ENCODE assay signal across 1 cellular context in genomic region chr17:63600569-63601438, GRCh38.
TF ChIP-seq lines count a peak whose summit lies in the region.

TSS of gene TACO1 (plus strand) at chr17:63600895. CDS start at chr17:63601084, 189 bp downstream.

TF ChIP-seq in K562, 482 proteins besides CTCF, POLR2A, EP300 and RAD21 (continued from another document and continues in another):
- TF ChIP-seq ZNF511 (CRISPR knock-in tag; IDR thresholded peaks at IDR 0.05) (peak; percentile 62), ZBTB43 (CRISPR knock-in tag; IDR thresholded peaks at IDR 0.05) (no peak), VEZF1 (CRISPR knock-in tag; IDR thresholded peaks at IDR 0.05) (peak; percentile 49; the same call in 1 of the 2 replicates), RNF2 (IDR thresholded peaks at IDR 0.05) (peak; percentile 80; the same call in 1 of the 2 replicates), YY1 (IDR thresholded peaks at IDR 0.05; ENCODE audit: borderline replicate concordance in 1 of 3, control insufficient read depth in 1 of 3, extremely low read depth in 1 of 3, insufficient read depth in 3 of 3, insufficient read length in 1 of 3, insufficient replicate concordance in 2 of 3, low read depth in 1 of 3, low read length in 2 of 3) (peak in 2 of 3 experiments; percentile 66 to 83), CCNT2 (IDR thresholded peaks at IDR 0.05; ENCODE audit: borderline replicate concordance, extremely low read depth, insufficient read length, low read depth, low read length) (peak; percentile 5), BDP1 (IDR thresholded peaks at IDR 0.05; ENCODE audit: insufficient read depth, insufficient read length) (no peak), TEAD2 (tag; IDR thresholded peaks at IDR 0.05) (no peak), CREBBP (IDR thresholded peaks at IDR 0.05; ENCODE audit: low read depth, low read length) (no peak), PHB (CRISPR knock-in tag; IDR thresholded peaks at IDR 0.05) (no peak), GABPB2 (CRISPR knock-in tag; conservative IDR thresholded peaks at IDR 0.05) (no peak), MYBL2 (IDR thresholded peaks at IDR 0.05; ENCODE audit: low read depth) (no peak), MYBL2 (CRISPR knock-in tag; IDR thresholded peaks at IDR 0.05; ENCODE audit: borderline replicate concordance) (no peak), FOXK2 (conservative IDR thresholded peaks at IDR 0.05 in 1 of 2, IDR thresholded peaks at IDR 0.05 in 1 of 2; ENCODE audit: low read depth in 2 of 2) (peak; percentile 61 to 85), HNRNPLL (IDR thresholded peaks at IDR 0.05; ENCODE audit: low read depth, low read length, poor library complexity, severe bottlenecking) (peak; percentile 89), BRF1 (IDR thresholded peaks at IDR 0.05; ENCODE audit: borderline replicate concordance, extremely low read depth, insufficient read length) (no peak), STAG1 (CRISPR knock-in tag; IDR thresholded peaks at IDR 0.05; ENCODE audit: borderline replicate concordance) (no peak), ZNF23 (CRISPR knock-in tag; IDR thresholded peaks at IDR 0.05) (no peak), CREB1 (IDR thresholded peaks at IDR 0.05) (no peak), CREB1 (CRISPR knock-in tag; IDR thresholded peaks at IDR 0.05) (peak; percentile 56; the same call in 1 of the 2 replicates), ZNF324 (CRISPR knock-in tag; IDR thresholded peaks at IDR 0.05) (no peak), ZC3H8 (IDR thresholded peaks at IDR 0.05) (no peak), ZNF436 (CRISPR knock-in tag; IDR thresholded peaks at IDR 0.05) (0 out of 2 replicates have a peak, but pooled peaks have one; percentile 61), TCF3 (CRISPR knock-in tag; IDR thresholded peaks at IDR 0.05) (no peak; the same call in 1 of the 2 replicates), CEBPB (tag; IDR thresholded peaks at IDR 0.05) (no peak), HMGXB4 (CRISPR knock-in tag; IDR thresholded peaks at IDR 0.05) (no peak; the same call in 1 of the 2 replicates), POLR2H (tag; IDR thresholded peaks at IDR 0.05; ENCODE audit: low read depth) (no peak; the same call in 1 of the 2 replicates), REST (CRISPR knock-in tag; IDR thresholded peaks at IDR 0.05; ENCODE audit: low read depth) (peak; percentile 86), ZNF512 (tag; IDR thresholded peaks at IDR 0.05) (no peak), ZBTB33 (CRISPR knock-in tag; IDR thresholded peaks at IDR 0.05) (0 out of 2 replicates have a peak, but pooled peaks have one; percentile 3), ZNF347 (CRISPR knock-in tag; IDR thresholded peaks at IDR 0.05; ENCODE audit: low read depth) (no peak), TAF15 (IDR thresholded peaks at IDR 0.05; ENCODE audit: low read depth, low read length) (no peak), HEY1 (CRISPR knock-in tag; IDR thresholded peaks at IDR 0.05; ENCODE audit: borderline replicate concordance) (no peak), GTF2A2 (tag; IDR thresholded peaks at IDR 0.05) (peak; percentile 62; the same call in 1 of the 2 replicates), RFX7 (CRISPR knock-in tag; IDR thresholded peaks at IDR 0.05) (no peak), ZHX1 (conservative IDR thresholded peaks at IDR 0.05; ENCODE audit: low read length) (no peak), GTF3C2 (IDR thresholded peaks at IDR 0.05; ENCODE audit: borderline replicate concordance, extremely low read depth, insufficient read length) (no peak), HMGN3 (IDR thresholded peaks at IDR 0.05; ENCODE audit: borderline replicate concordance, extremely low read depth, insufficient read length, low read depth, low read length) (peak; percentile 80), ARID2 (IDR thresholded peaks at IDR 0.05) (no peak), RAD51 (IDR thresholded peaks at IDR 0.05; ENCODE audit: borderline replicate concordance, low read depth) (no peak), LCOR (CRISPR knock-in tag; IDR thresholded peaks at IDR 0.05) (no peak; the same call in 1 of the 2 replicates), ZNF695 (CRISPR knock-in tag; IDR thresholded peaks at IDR 0.05) (no peak), CCAR2 (IDR thresholded peaks at IDR 0.05; ENCODE audit: low read depth, low read length) (no peak)
